In genomic region chr18:59874166-59874565, GRCh38 we compare ENCODE assay signal across 11 cellular contexts. TPM values are rescaled to one million over a fixed set of nuclear protein-coding genes. Genes with fewer than 3 reads are reported as not detected.
DNase-seq lines count a peak whose midpoint lies in the region; TF ChIP-seq lines count a peak whose summit lies in the region.
"Had no signal": no experiment of that assay in that cellular context is flagged by ENCODE, and none has a peak within 500 bp of the region (broad histone marks: within the 10 kb centered on the region; RNA-seq: fewer than 3 reads in every experiment).

No MANE protein-coding gene starts in this region.

- no peaks in the 10 kb centered on the region for H3K36me3 ChIP-seq in OCI-LY1 (ENCODE audit: insufficient read depth, low read length)
- H3K36me3 ChIP-seq in testis (ENCODE audit: low read depth, missing control alignments) = no peaks in the 10 kb centered on the region
- no peaks in the 10 kb centered on the region for H3K36me3 ChIP-seq in sigmoid colon
- H3K36me3 ChIP-seq: neutrophil, upper lobe of left lung had no signal

- no peaks in the 10 kb centered on the region for H4K20me1 ChIP-seq in OCI-LY1 (ENCODE audit: insufficient read depth, low read length)

- intact Hi-C loops in testis (cut with DNase I; ENCODE audit: low total_unique reads) (no loop called here), sigmoid colon (cut with DNase I) (no loop called here), posterior cingulate gyrus (cut with DNase I) (no loop called here)

- peaks cover 48% of the 10 kb centered on the region for H3K4me1 ChIP-seq in OCI-LY1 (ENCODE audit: insufficient read depth, low read length, severe bottlenecking)
- H3K4me1 ChIP-seq in testis = no peaks in the 10 kb centered on the region
- peaks cover 0 to 11% (median 0%) of the 10 kb centered on the region in 4 donors for H3K4me1 ChIP-seq in sigmoid colon
- H3K4me1 ChIP-seq: upper lobe of left lung had no signal

- H3K79me2 ChIP-seq in OCI-LY1 (ENCODE audit: insufficient read depth, low read length) = no peaks in the 10 kb centered on the region

- H3K9me3 ChIP-seq in OCI-LY1 (ENCODE audit: low read length) (no peaks in the 10 kb centered on the region), testis (no peaks in the 10 kb centered on the region), sigmoid colon (no peaks in the 10 kb centered on the region)
- H3K9me3 ChIP-seq: neutrophil, upper lobe of left lung had no signal

- TF ChIP-seq POLR2A in testis (IDR thresholded peaks at IDR 0.05) = no peak
- no peak for TF ChIP-seq POLR2A in sigmoid colon (IDR thresholded peaks at IDR 0.05)

- H3K4me3 ChIP-seq in OCI-LY1 (ENCODE audit: low read depth, low read length, poor library complexity, severe bottlenecking) (no peak overlapping the region), retinal pigment epithelial cell (ENCODE audit: low read length) (no peak overlapping the region), testis (no peak overlapping the region), sigmoid colon (no peak overlapping the region)
- H3K4me3 ChIP-seq: upper lobe of left lung had no signal

- TF ChIP-seq CTCF in OCI-LY1 (IDR thresholded peaks at IDR 0.05; ENCODE audit: low read length) = no peak
- no peak for TF ChIP-seq CTCF in retinal pigment epithelial cell (conservative IDR thresholded peaks at IDR 0.05; ENCODE audit: low read depth, low read length)
- TF ChIP-seq CTCF in testis (IDR thresholded peaks at IDR 0.05) = no peak
- TF ChIP-seq CTCF in sigmoid colon (IDR thresholded peaks at IDR 0.05) = no peak

- H2AFZ ChIP-seq in OCI-LY1 (ENCODE audit: low read length) = no peak overlapping the region

- H3K9ac ChIP-seq in OCI-LY1 (ENCODE audit: low read length) = no peak overlapping the region

- H3K27me3 ChIP-seq in OCI-LY1 (ENCODE audit: insufficient read depth, low read length) (no peaks in the 10 kb centered on the region), testis (no peaks in the 10 kb centered on the region), sigmoid colon (no peaks in the 10 kb centered on the region)
- H3K27me3 ChIP-seq: neutrophil, upper lobe of left lung had no signal

- peak in 1 of 4 donors; percentile 8 for TF ChIP-seq EP300 in sigmoid colon (IDR thresholded peaks at IDR 0.05)

- no peak overlapping the region for H3K4me2 ChIP-seq in OCI-LY1 (ENCODE audit: low read length)

- peak; percentile 78 for DNase-seq in GM04503 (ENCODE audit: low read depth)
- peak; percentile 81 for DNase-seq in dermis blood vessel endothelial cell
- peak; percentile 43 for DNase-seq in retinal pigment epithelial cell (ENCODE audit: low read depth)
- no peak for DNase-seq in testis
- no peak for DNase-seq in sigmoid colon
- no peak for DNase-seq in posterior cingulate gyrus
- no peak for DNase-seq in NCI-H446 (lab: John Stamatoyannopoulos, UW)
- DNase-seq: SIG-M5, upper lobe of left lung had no signal

- 90 to 91% methylated on average over 7 of the region's 7 CpGs for WGBS in testis, 2 donors
- 79 to 84% methylated on average over 7 of the region's 7 CpGs for WGBS in sigmoid colon, 2 donors

- H3K27ac ChIP-seq in OCI-LY1 (ENCODE audit: low read depth, low read length, poor library complexity, severe bottlenecking) (peak overlapping the region; percentile 65), testis (no peak overlapping the region), sigmoid colon (peak overlapping the region in 1 of 4 donors; percentile 53)
- H3K27ac ChIP-seq: neutrophil, upper lobe of left lung had no signal

- H3F3A ChIP-seq in OCI-LY1 (ENCODE audit: insufficient read depth, low read length) = no peaks in the 10 kb centered on the region; the same call in 1 of the 2 replicates

- no peaks in the 10 kb centered on the region for H3K9me2 ChIP-seq in OCI-LY1 (ENCODE audit: low read depth, low read length)

RNA-seq across cellular contexts. Expression of gene PMAIP1, which starts 25.6 kb away (rescaled TPM):
- total RNA-seq in dermis blood vessel endothelial cell (11.7 and 14.3 TPM in 2 replicates), testis (1 to 10 TPM; 4.8 to 6.0 TPM), sigmoid colon (1 to 10 TPM in 2 of 4 donors, under 1 TPM in 1, not detected in 1; 0.99 to 9.5 (median 1.1) TPM)
- polyA plus RNA-seq in testis (ENCODE audit: insufficient read depth, low read depth, low replicate concordance) (4.7 TPM), sigmoid colon (1 to 10 TPM; 1.8 to 8.8 (median 6.9) TPM)

Comparison
In these comparisons a context has a peak if more than half of its experiments do, and no peak if none do; other contexts are left out.
1. DNase-seq: peak in GM04503 (single experiment), dermis blood vessel endothelial cell (single experiment) and retinal pigment epithelial cell (single experiment); none in testis (single experiment), sigmoid colon (single experiment), posterior cingulate gyrus (0 of 10) and NCI-H446 (0 of 2).